Comparison of ENCODE assay signal across 1 cellular context in genomic region chr4:6732441-6733357, GRCh38.
TF ChIP-seq lines count a peak whose summit lies in the region.

No MANE protein-coding gene starts in this region.

TF ChIP-seq in K562, 482 proteins besides CTCF, POLR2A, EP300 and RAD21 (continued from another document and continues in another):
- TF ChIP-seq VEZF1 (CRISPR knock-in tag; IDR thresholded peaks at IDR 0.05) (peak; percentile 51; the same call in 1 of the 2 replicates), ZKSCAN8 (CRISPR knock-in tag; IDR thresholded peaks at IDR 0.05) (no peak; the same call in 1 of the 2 replicates), CLOCK (CRISPR knock-in tag; IDR thresholded peaks at IDR 0.05; ENCODE audit: borderline replicate concordance) (no peak), GTF2B (IDR thresholded peaks at IDR 0.05; ENCODE audit: extremely low read depth, insufficient read length) (no peak), MYNN (IDR thresholded peaks at IDR 0.05) (peak; percentile 88), MYNN (CRISPR knock-in tag; IDR thresholded peaks at IDR 0.05) (no peak), NR2F6 (CRISPR knock-in tag; IDR thresholded peaks at IDR 0.05) (no peak), RBM39 (optimal IDR thresholded peaks at IDR 0.05; ENCODE audit: low read depth, low read length) (no peak), KAT7 (CRISPR knock-in tag; IDR thresholded peaks at IDR 0.05; ENCODE audit: borderline replicate concordance) (no peak), ZNF277 (CRISPR knock-in tag; IDR thresholded peaks at IDR 0.05; ENCODE audit: borderline replicate concordance) (no peak), ZNF507 (tag; conservative IDR thresholded peaks at IDR 0.05) (no peak), ESRRB (CRISPR knock-in tag; IDR thresholded peaks at IDR 0.05; ENCODE audit: borderline replicate concordance) (no peak), POLR3G (IDR thresholded peaks at IDR 0.05; ENCODE audit: extremely low read depth, insufficient read length, insufficient replicate concordance) (no peak), SLC30A9 (CRISPR knock-in tag; IDR thresholded peaks at IDR 0.05) (no peak), ZNF280A (IDR thresholded peaks at IDR 0.05; ENCODE audit: low read depth, partially characterized antibody) (no peak), ZNF318 (IDR thresholded peaks at IDR 0.05; ENCODE audit: borderline replicate concordance in 1 of 2, low read depth in 1 of 2) (peak in 1 of 2 experiments; percentile 60; a peak in 1 of 4 replicates), PCBP1 (IDR thresholded peaks at IDR 0.05; ENCODE audit: low read depth, low read length, poor library complexity, severe bottlenecking) (no peak), GTF2F1 (IDR thresholded peaks at IDR 0.05; ENCODE audit: low read depth, low read length) (no peak), PYGO2 (tag; IDR thresholded peaks at IDR 0.05) (peak; percentile 6; the same call in 1 of the 2 replicates), TGIF2 (CRISPR knock-in tag; IDR thresholded peaks at IDR 0.05) (no peak), NR4A1 (CRISPR knock-in tag; IDR thresholded peaks at IDR 0.05) (no peak), NR4A1 (tag; IDR thresholded peaks at IDR 0.05) (peak; percentile 88), ZNF583 (CRISPR knock-in tag; IDR thresholded peaks at IDR 0.05) (peak; percentile 89), LCOR (CRISPR knock-in tag; IDR thresholded peaks at IDR 0.05) (no peak), HCFC1 (IDR thresholded peaks at IDR 0.05; ENCODE audit: low read depth, low read length) (no peak; the same call in 1 of the 2 replicates), POLR3A (IDR thresholded peaks at IDR 0.05; ENCODE audit: borderline replicate concordance, extremely low read depth, insufficient read depth, insufficient read length) (no peak), ZNF239 (CRISPR knock-in tag; IDR thresholded peaks at IDR 0.05) (peak; percentile 30; the same call in 1 of the 2 replicates), THAP12 (CRISPR knock-in tag; IDR thresholded peaks at IDR 0.05) (no peak), NEUROD1 (IDR thresholded peaks at IDR 0.05; ENCODE audit: borderline replicate concordance, low read depth, low read length, partially characterized antibody) (peak; percentile 86), ELF1 (tag; IDR thresholded peaks at IDR 0.05) (no peak), ZNF197 (CRISPR knock-in tag; IDR thresholded peaks at IDR 0.05; ENCODE audit: low read depth) (peak; percentile 46; the same call in 1 of the 2 replicates), HNRNPH1 (optimal IDR thresholded peaks at IDR 0.05; ENCODE audit: low read depth, low read length) (no peak), ZNF384 (IDR thresholded peaks at IDR 0.05; ENCODE audit: low read depth, low read length) (no peak; the same call in 1 of the 2 replicates), NR2C1 (IDR thresholded peaks at IDR 0.05) (no peak), NR2C1 (tag; IDR thresholded peaks at IDR 0.05) (peak; percentile 75; the same call in 1 of the 2 replicates), RBM34 (IDR thresholded peaks at IDR 0.05; ENCODE audit: borderline replicate concordance, insufficient read depth, low read length) (no peak), KAT8 (IDR thresholded peaks at IDR 0.05; ENCODE audit: low read depth) (no peak), RHOXF2B (CRISPR knock-in tag; conservative IDR thresholded peaks at IDR 0.05) (no peak), HDAC6 (IDR thresholded peaks at IDR 0.05; ENCODE audit: low read depth, low read length) (no peak), PHB (CRISPR knock-in tag; IDR thresholded peaks at IDR 0.05) (no peak; the same call in 1 of the 2 replicates), CEBPB (tag; IDR thresholded peaks at IDR 0.05) (no peak), HMBOX1 (IDR thresholded peaks at IDR 0.05) (no peak), ZC3H8 (IDR thresholded peaks at IDR 0.05) (no peak), ZNF121 (CRISPR knock-in tag; conservative IDR thresholded peaks at IDR 0.05) (no peak), NCOA6 (IDR thresholded peaks at IDR 0.05) (no peak), ZBTB1 (CRISPR knock-in tag; IDR thresholded peaks at IDR 0.05; ENCODE audit: borderline replicate concordance, low read depth) (peak; percentile 70; the same call in 1 of the 2 replicates), ZNF146 (CRISPR knock-in tag; IDR thresholded peaks at IDR 0.05; ENCODE audit: unreplicated experiment) (no peak), ATF7 (IDR thresholded peaks at IDR 0.05) (peak; percentile 68), GABPB2 (CRISPR knock-in tag; conservative IDR thresholded peaks at IDR 0.05) (no peak), SNRNP70 (optimal IDR thresholded peaks at IDR 0.05; ENCODE audit: low read depth, low read length) (no peak), CHD1 (IDR thresholded peaks at IDR 0.05; ENCODE audit: low read length) (no peak)
